Comparison of ENCODE assay signal across 1 cellular context in the genomic region with DNA sequence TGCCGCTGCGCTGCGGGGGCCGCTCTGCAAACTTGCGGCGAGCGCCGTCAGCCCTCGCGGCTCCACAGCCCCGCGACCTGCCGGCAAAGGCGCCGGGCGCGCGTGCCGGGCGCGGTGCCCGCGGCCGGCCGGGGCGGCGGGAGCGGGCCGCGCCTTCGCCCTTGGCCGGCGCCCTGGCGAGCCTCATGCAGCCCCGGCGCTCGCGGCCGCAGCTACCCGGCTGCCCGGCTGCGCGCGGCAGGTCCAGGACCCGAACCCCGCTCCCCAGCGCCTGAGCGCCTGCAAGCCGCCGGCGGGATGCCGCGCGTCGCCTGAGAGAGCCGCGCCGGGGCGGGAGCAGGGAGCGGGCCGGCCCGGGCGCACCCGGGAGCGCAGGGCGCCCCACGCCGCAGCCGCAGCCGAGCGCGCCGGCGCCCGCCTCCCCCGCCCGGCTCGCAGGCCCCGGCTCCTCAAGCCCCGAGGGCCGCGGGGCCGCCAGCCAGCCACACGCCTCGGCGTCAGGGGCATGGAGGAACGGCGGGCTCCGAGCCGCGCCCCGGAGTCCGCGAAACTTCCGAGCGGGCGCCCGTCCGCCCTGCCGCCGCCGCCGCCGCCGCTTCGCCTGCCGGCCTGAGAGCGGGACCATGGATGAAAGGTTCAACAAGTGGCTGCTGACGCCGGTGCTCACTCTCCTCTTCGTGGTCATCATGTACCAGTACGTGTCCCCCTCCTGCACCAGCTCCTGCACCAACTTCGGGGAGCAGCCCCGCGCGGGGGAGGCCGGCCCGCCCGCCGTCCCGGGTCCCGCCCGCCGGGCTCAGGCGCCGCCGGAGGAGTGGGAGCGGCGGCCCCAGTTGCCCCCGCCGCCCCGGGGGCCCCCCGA.
TF ChIP-seq lines count a peak whose summit lies in the region.

No MANE protein-coding gene starts in this region.

TF ChIP-seq in GM12878, 131 proteins besides CTCF, POLR2A, EP300 and RAD21:
- TF ChIP-seq MXI1 (IDR thresholded peaks at IDR 0.05; ENCODE audit: low read depth, low read length), result no peak
- TF ChIP-seq, protein P1, sequence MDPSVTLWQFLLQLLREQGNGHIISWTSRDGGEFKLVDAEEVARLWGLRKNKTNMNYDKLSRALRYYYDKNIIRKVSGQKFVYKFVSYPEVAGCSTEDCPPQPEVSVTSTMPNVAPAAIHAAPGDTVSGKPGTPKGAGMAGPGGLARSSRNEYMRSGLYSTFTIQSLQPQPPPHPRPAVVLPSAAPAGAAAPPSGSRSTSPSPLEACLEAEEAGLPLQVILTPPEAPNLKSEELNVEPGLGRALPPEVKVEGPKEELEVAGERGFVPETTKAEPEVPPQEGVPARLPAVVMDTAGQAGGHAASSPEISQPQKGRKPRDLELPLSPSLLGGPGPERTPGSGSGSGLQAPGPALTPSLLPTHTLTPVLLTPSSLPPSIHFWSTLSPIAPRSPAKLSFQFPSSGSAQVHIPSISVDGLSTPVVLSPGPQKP (IDR thresholded peaks at IDR 0.05; ENCODE audit: low read depth, low read length), result no peak
- TF ChIP-seq CHD2 (IDR thresholded peaks at IDR 0.05; ENCODE audit: borderline replicate concordance, low read depth, low read length), result no peak
- TF ChIP-seq ASH2L (IDR thresholded peaks at IDR 0.05; ENCODE audit: borderline replicate concordance, low read depth), result no peak
- TF ChIP-seq MTA3 (IDR thresholded peaks at IDR 0.05; ENCODE audit: borderline replicate concordance, low read length), result no peak
- no peak for TF ChIP-seq PAX5 (IDR thresholded peaks at IDR 0.05; ENCODE audit: borderline replicate concordance, low read depth, low read length)
- TF ChIP-seq NFXL1 (IDR thresholded peaks at IDR 0.05; ENCODE audit: borderline replicate concordance), result no peak
- TF ChIP-seq EZH2 (IDR thresholded peaks at IDR 0.05; ENCODE audit: borderline replicate concordance, control insufficient read depth, low read depth, low read length), result no peak
- no peak for TF ChIP-seq EGR1 (IDR thresholded peaks at IDR 0.05; ENCODE audit: borderline replicate concordance in 1 of 2, low read depth in 2 of 2, low read length in 2 of 2)
- TF ChIP-seq SMARCA5 (IDR thresholded peaks at IDR 0.05), result no peak
- no peak for TF ChIP-seq NFIC (IDR thresholded peaks at IDR 0.05; ENCODE audit: low read depth, low read length)
- TF ChIP-seq POLR2AphosphoS2 (IDR thresholded peaks at IDR 0.05; ENCODE audit: low read depth, low read length), result no peak
- TF ChIP-seq RAD51 (IDR thresholded peaks at IDR 0.05), result no peak
- no peak for TF ChIP-seq EED (IDR thresholded peaks at IDR 0.05; ENCODE audit: low read depth)
- no peak for TF ChIP-seq CHD1 (IDR thresholded peaks at IDR 0.05; ENCODE audit: low read depth, low read length)
- no peak for TF ChIP-seq ZNF24 (IDR thresholded peaks at IDR 0.05)
- TF ChIP-seq SPI1 (IDR thresholded peaks at IDR 0.05; ENCODE audit: borderline replicate concordance, insufficient read depth, low read depth, low read length), result no peak
- TF ChIP-seq IKZF2 (IDR thresholded peaks at IDR 0.05), result no peak
- TF ChIP-seq SIX5 (IDR thresholded peaks at IDR 0.05; ENCODE audit: low read depth, low read length, severe bottlenecking), result no peak
TF ChIP-seq in GM12878: peak in this region for 0.
